ENCODE assay signal across 8 cellular contexts in genomic region chr7:27096756-27097514, GRCh38. TPM values are rescaled to one million over a fixed set of nuclear protein-coding genes. Genes with fewer than 3 reads are reported as not detected.
DNase-seq lines count a peak whose midpoint lies in the region; ATAC-seq and TF ChIP-seq lines count a peak whose summit lies in the region.

No MANE protein-coding gene starts in this region.

- CTCF ChIA-PET in AG04450 (lab: Charles Lee) = interaction anchor here (0.6 to 5.6 kb wide), 9 partner anchors 11 to 415 kb away, joined by 3 to 28 read pairs (median 6); partner anchors contain the start of gene HOXA5

- 0% methylated on average over 9 to 37 of the region's 41 CpGs for WGBS in esophagus squamous epithelium, 2 donors

- H3K36me3 ChIP-seq in esophagus squamous epithelium = no peaks in the 10 kb centered on the region
- H3K36me3 ChIP-seq in neural progenitor cell = no peaks in the 10 kb centered on the region

- peak; percentile 1 for ATAC-seq in GM18502 (IDR thresholded peaks at IDR 0.05; ENCODE audit: poor library complexity, unreplicated experiment)
- no peak for ATAC-seq in HG03175 (IDR thresholded peaks at IDR 0.05; ENCODE audit: unreplicated experiment)
- ATAC-seq in HG02571 (IDR thresholded peaks at IDR 0.05; ENCODE audit: unreplicated experiment) = no peak
- no peak for ATAC-seq in GM21717 (IDR thresholded peaks at IDR 0.05; ENCODE audit: unreplicated experiment)

- peaks cover 100% of the 10 kb centered on the region for H4K20me1 ChIP-seq in neural progenitor cell (ENCODE audit: low read depth)

- H3K36me3 Mint-ChIP-seq in neural progenitor cell = no peaks in the 10 kb centered on the region

- POLR2A ChIA-PET in AG04450 (lab: Yijun Ruan, JAX) = interaction anchor here (0.6 to 4.0 kb wide), 18 partner anchors 9 to 899 kb away, joined by 3 to 42 read pairs (median 5); partner anchors contain the start of genes HOXA3, HOXA5 and SKAP2

- H3K4me3 Mint-ChIP-seq in neural progenitor cell = peak overlapping the region; percentile 72

- DNase-seq in AG04450 (ENCODE audit: low read depth, low spot score) (no peak), SK-MEL-5 (ENCODE audit: low read depth, low spot score) (peak; percentile 45), esophagus squamous epithelium (lab: John Stamatoyannopoulos, UW) (no peak), neural progenitor cell (ENCODE audit: low spot score) (peak; percentile 31)

- H3K4me3 ChIP-seq in AG04450 (ENCODE audit: low read depth, low read length) (peak overlapping the region; percentile 91), esophagus squamous epithelium (peak overlapping the region; percentile 85 to 97 (median 92)), neural progenitor cell (peak overlapping the region; percentile 58)

- in situ Hi-C loops in SK-MEL-5 (cut with HindIII; ENCODE audit: low pct_unique_long_range_greater_than_20kb, low sequenced_read_pairs) = no loop called here

- H3K27ac Mint-ChIP-seq in neural progenitor cell = no peak overlapping the region

- H3K9me3 Mint-ChIP-seq in neural progenitor cell = peaks cover 12% of the 10 kb centered on the region

- peaks cover 10% of the 10 kb centered on the region for H3K4me1 Mint-ChIP-seq in neural progenitor cell

- no peak overlapping the region for H3K9ac ChIP-seq in neural progenitor cell

- intact Hi-C loops in esophagus squamous epithelium (cut with DNase I) = loop anchor here (5.0 kb wide), 1 partner anchor 235 kb away; the partner anchor contains the start of gene SKAP2

- H3K79me2 ChIP-seq in neural progenitor cell (ENCODE audit: low read depth) = no peaks in the 10 kb centered on the region

- H3K27me3 Mint-ChIP-seq in neural progenitor cell (ENCODE audit: insufficient read depth, low read depth) = peaks cover 95% of the 10 kb centered on the region

- peaks cover 27% of the 10 kb centered on the region for H3F3A ChIP-seq in neural progenitor cell (ENCODE audit: low read depth)

- H3K27ac ChIP-seq in AG04450 (ENCODE audit: low read depth, low read length) (peak overlapping the region; percentile 94), esophagus squamous epithelium (peak overlapping the region; percentile 96 to 99 (median 98)), neural progenitor cell (no peak overlapping the region)

- TF ChIP-seq CTCF in AG04450 (IDR thresholded peaks at IDR 0.05; ENCODE audit: low read depth, low read length) = 0 out of 2 replicates have a peak, but pooled peaks have one; percentile 1
- no peak for TF ChIP-seq CTCF in esophagus squamous epithelium (IDR thresholded peaks at IDR 0.05)
- TF ChIP-seq CTCF in neural progenitor cell (IDR thresholded peaks at IDR 0.05) = no peak

- H3K27me3 ChIP-seq in AG04450 (ENCODE audit: control insufficient read depth, insufficient read depth, low read length) = no peaks in the 10 kb centered on the region
- H3K27me3 ChIP-seq in esophagus squamous epithelium = no peaks in the 10 kb centered on the region
- peaks cover 100% of the 10 kb centered on the region for H3K27me3 ChIP-seq in neural progenitor cell

- no peak overlapping the region for H2AFZ ChIP-seq in neural progenitor cell (replicated peaks)

- H3K4me2 ChIP-seq in neural progenitor cell = peak overlapping the region; percentile 92

- H3K9me3 ChIP-seq in AG04450 (ENCODE audit: control insufficient read depth, insufficient read depth, low read length) = peaks cover 4% of the 10 kb centered on the region; the same call in 1 of the 2 replicates
- no peaks in the 10 kb centered on the region for H3K9me3 ChIP-seq in esophagus squamous epithelium
- no peaks in the 10 kb centered on the region for H3K9me3 ChIP-seq in neural progenitor cell (ENCODE audit: low read depth)

- TF ChIP-seq POLR2A in esophagus squamous epithelium (IDR thresholded peaks at IDR 0.05) = peak in 1 of 4 donors; percentile 29

- H3K4me1 ChIP-seq in esophagus squamous epithelium (peaks cover 0 to 72% (median 15%) of the 10 kb centered on the region in 3 donors), neural progenitor cell (peaks cover 11% of the 10 kb centered on the region)

RNA-seq across cellular contexts. Expression of gene HOXA1, which starts 1.1 kb away (rescaled TPM):
- 2.6 and 2.9 TPM in 2 replicates for polyA plus RNA-seq in AG04450 (2011; rRNA removed)
- polyA minus RNA-seq in AG04450 (2011; rRNA and poly(A)+ RNA removed) = 1.7 and 2.2 TPM in 2 replicates
- total RNA-seq in SK-MEL-5 (2014; rRNA removed; shearing (Covaris generic)) = 5.6 TPM in 2 replicates
- polyA plus RNA-seq in SK-MEL-5 (2015; cell fraction: cytosol; rRNA removed) = 8.0 and 9.2 TPM in 2 replicates
- 3.4 and 7.9 TPM in 2 replicates for polyA plus RNA-seq in SK-MEL-5 (2015; cell fraction: nucleus; rRNA removed)
- total RNA-seq in esophagus squamous epithelium (1 to 10 TPM; 1.6 to 2.5 (median 2.2) TPM), neural progenitor cell (ENCODE audit: low replicate concordance) (not detected in 2 replicates)

RNA-seq across cellular contexts. Expression of gene HOXA2, which starts 5.5 kb away (rescaled TPM):
- polyA plus RNA-seq in AG04450 (2011; rRNA removed) = 3.1 and 4.1 TPM in 2 replicates
- 2.4 and 3.0 TPM in 2 replicates for polyA minus RNA-seq in AG04450 (2011; rRNA and poly(A)+ RNA removed)
- total RNA-seq in SK-MEL-5 (2014; rRNA removed; shearing (Covaris generic)) = 0.21 and 0.67 TPM in 2 replicates
- polyA plus RNA-seq in SK-MEL-5 (2015; cell fraction: cytosol; rRNA removed) = 0.24 and 0.45 TPM in 2 replicates
- 6.9 and 7.6 TPM in 2 replicates for polyA plus RNA-seq in SK-MEL-5 (2015; cell fraction: nucleus; rRNA removed)
- total RNA-seq in esophagus squamous epithelium = 1 to 10 TPM in 3 of 4 donors, under 1 TPM in 1; 0.27 to 3.6 (median 1.5) TPM
- total RNA-seq in neural progenitor cell (ENCODE audit: low replicate concordance) = not detected in 2 replicates

RNA-seq across cellular contexts. Expression of gene HOXA4, which starts 33.6 kb away (rescaled TPM):
- 5.4 and 5.8 TPM in 2 replicates for polyA plus RNA-seq in AG04450 (2011; rRNA removed)
- 3.6 and 4.2 TPM in 2 replicates for polyA minus RNA-seq in AG04450 (2011; rRNA and poly(A)+ RNA removed)
- 0.50 and 0.83 TPM in 2 replicates for total RNA-seq in SK-MEL-5 (2014; rRNA removed; shearing (Covaris generic))
- 0.79 and 1.3 TPM in 2 replicates for polyA plus RNA-seq in SK-MEL-5 (2015; cell fraction: cytosol; rRNA removed)
- 1.0 and 1.2 TPM in 2 replicates for polyA plus RNA-seq in SK-MEL-5 (2015; cell fraction: nucleus; rRNA removed)
- 1 to 10 TPM; 2.9 to 6.7 (median 4.1) TPM for total RNA-seq in esophagus squamous epithelium
- total RNA-seq in neural progenitor cell (ENCODE audit: low replicate concordance) = not detected in 2 replicates

RNA-seq across cellular contexts. Expression of gene HOXA5, which starts 46.5 kb away (rescaled TPM):
- polyA plus RNA-seq in AG04450 (2011; rRNA removed) = 48.3 and 51.0 TPM in 2 replicates
- 37.7 and 49.7 TPM in 2 replicates for polyA minus RNA-seq in AG04450 (2011; rRNA and poly(A)+ RNA removed)
- total RNA-seq in SK-MEL-5 (2014; rRNA removed; shearing (Covaris generic)) = 6.5 and 10.3 TPM in 2 replicates
- 5.2 and 6.8 TPM in 2 replicates for polyA plus RNA-seq in SK-MEL-5 (2015; cell fraction: cytosol; rRNA removed)
- polyA plus RNA-seq in SK-MEL-5 (2015; cell fraction: nucleus; rRNA removed) = 4.6 and 25.4 TPM in 2 replicates
- total RNA-seq in esophagus squamous epithelium (1 to 10 TPM; 3.6 to 8.2 (median 6.8) TPM), neural progenitor cell (ENCODE audit: low replicate concordance) (not detected in 2 replicates)

RNA-seq across cellular contexts. Expression of gene HOXA6, which starts 50.6 kb away (rescaled TPM):
- polyA plus RNA-seq in AG04450 (2011; rRNA removed) = 1.2 and 1.3 TPM in 2 replicates
- 0.91 and 2.1 TPM in 2 replicates for polyA minus RNA-seq in AG04450 (2011; rRNA and poly(A)+ RNA removed)
- total RNA-seq in SK-MEL-5 (2014; rRNA removed; shearing (Covaris generic)) = 1.5 and 1.9 TPM in 2 replicates
- 1.2 and 1.6 TPM in 2 replicates for polyA plus RNA-seq in SK-MEL-5 (2015; cell fraction: cytosol; rRNA removed)
- 2.2 and 3.5 TPM in 2 replicates for polyA plus RNA-seq in SK-MEL-5 (2015; cell fraction: nucleus; rRNA removed)
- total RNA-seq in esophagus squamous epithelium (1 to 10 TPM in 1 of 4 donors, under 1 TPM in 1, not detected in 2; 0.26 to 1.3 TPM), neural progenitor cell (ENCODE audit: low replicate concordance) (not detected in 2 replicates)

Comparison
In these comparisons a context has a peak if more than half of its experiments do, and no peak if none do; other contexts are left out.
1. DNase-seq: peak in SK-MEL-5 (single experiment) and neural progenitor cell (single experiment); none in AG04450 (single experiment) and esophagus squamous epithelium (single experiment).
2. Peak in every context shown above with its lines, with median percentiles within 50 percentile points of each other: H3K4me3 ChIP-seq.